Comparison of ENCODE assay signal across 8 cellular contexts in the genomic region with DNA sequence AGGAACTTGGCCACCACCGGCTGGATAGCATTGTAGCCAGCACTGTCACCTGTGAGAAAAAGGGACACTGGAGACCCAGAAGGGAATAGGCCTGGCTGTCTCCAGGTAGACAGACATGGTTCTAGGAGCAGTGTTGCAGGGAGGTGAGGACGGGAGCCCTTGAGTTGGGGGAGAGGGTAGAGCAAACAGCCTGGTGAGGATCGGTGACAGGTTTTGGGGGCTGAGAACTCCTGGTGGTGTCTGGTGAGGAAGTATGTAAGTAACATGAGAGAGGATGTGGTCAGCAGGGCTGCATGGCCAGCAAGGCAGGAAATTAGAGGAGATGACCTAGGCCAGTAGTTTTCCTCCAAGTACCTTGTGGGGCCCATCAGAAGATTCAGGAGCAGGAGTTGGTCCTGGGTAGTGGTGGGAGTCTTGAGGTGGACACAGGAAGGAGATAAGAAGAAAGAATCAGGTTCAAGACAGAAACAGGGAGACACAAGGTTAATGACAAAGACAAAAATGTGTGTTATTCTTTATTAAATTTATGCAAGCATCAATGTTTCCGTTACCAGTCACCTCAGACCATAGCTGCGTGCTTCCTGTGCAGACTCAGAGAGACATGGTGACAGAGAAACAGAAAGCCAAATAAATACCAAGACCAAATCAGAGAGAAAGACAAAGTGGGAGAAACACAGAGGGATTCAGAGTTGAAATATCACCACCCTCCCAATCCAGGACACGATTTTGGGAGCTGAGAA. TPM values are rescaled to one million over a fixed set of nuclear protein-coding genes. Genes with fewer than 3 reads are reported as not detected.
DNase-seq lines count a peak whose midpoint lies in the region; ATAC-seq, FAIRE-seq and TF ChIP-seq lines count a peak whose summit lies in the region.

TSS of gene ARHGAP9 (minus strand) at position 491 of the 740 bp plus-strand sequence. CDS start at position 31, 460 bp downstream.

- H3K4me2 ChIP-seq in OCI-LY3 (ENCODE audit: low read length) (peak within 1 kb of the TSS; percentile 37), K562 (ENCODE audit: insufficient read depth, low read length) (0 out of 2 replicates have a peak within 1 kb of the TSS, but pooled peaks have one; percentile 51)

- no peak within 1 kb of the TSS for H3K4me3 Mint-ChIP-seq in progenitor cell of endocrine pancreas (ENCODE audit: low read depth)

- no TSS peak for BruUV-seq in K562 (replicated peaks; lab: Mats Ljungman, UMichigan)

- WGBS in K562 (ENCODE audit: insufficient coverage, low coverage, missing lambda C conversion rate) = 49% methylated on average over 5 of the region's 6 CpGs
- 31 to 36% (median 33%) methylated on average over 6 of the region's 6 CpGs for WGBS in spleen, 5 donors

- H3K27ac Mint-ChIP-seq in progenitor cell of endocrine pancreas = no peak within 1 kb of the TSS

- intact Hi-C loops in K562 (cut with micrococcal nuclease) = no loop called here
- intact Hi-C loops in spleen (cut with DNase I; ENCODE audit: low total_unique reads) = no loop called here

- H3K4me1 Mint-ChIP-seq in progenitor cell of endocrine pancreas (ENCODE audit: low read depth) = peaks cover 6% of the 10 kb centered on the region

- no peak for TF ChIP-seq RAD21 in K562 (CRISPR knock-in tag; conservative IDR thresholded peaks at IDR 0.05 in 1 of 2, IDR thresholded peaks at IDR 0.05 in 1 of 2)

- H3K9me1 ChIP-seq in K562 (ENCODE audit: control insufficient read depth, insufficient read depth, low read length) = no peaks in the 10 kb centered on the region

- TF ChIP-seq POLR2A in GM19099 (IDR thresholded peaks at IDR 0.05; ENCODE audit: extremely low read depth, insufficient read length, low read depth) = peak; percentile 30
- no peak for TF ChIP-seq POLR2A in K562 (conservative IDR thresholded peaks at IDR 0.05)
- peak in 1 of 3 donors; percentile 41 for TF ChIP-seq POLR2A in spleen (IDR thresholded peaks at IDR 0.05)

- no peaks in the 10 kb centered on the region for H4K20me1 ChIP-seq in OCI-LY3 (ENCODE audit: insufficient read depth, low read length)
- no peaks in the 10 kb centered on the region for H4K20me1 ChIP-seq in K562 (replicated peaks; ENCODE audit: control insufficient read depth, insufficient read depth, low read length)

- no peak for TF ChIP-seq EP300 in K562 (IDR thresholded peaks at IDR 0.05; ENCODE audit: low read length)

- in situ Hi-C loops in K562 (cut with MboI) = no loop called here

- no peaks in the 10 kb centered on the region for H3K9me3 ChIP-seq in OCI-LY3 (ENCODE audit: insufficient read depth, low read length)
- H3K9me3 ChIP-seq in K562 (replicated peaks; ENCODE audit: control insufficient read depth, insufficient read depth, low read depth, low read length) = no peaks in the 10 kb centered on the region
- no peaks in the 10 kb centered on the region for H3K9me3 ChIP-seq in spleen

- no peaks in the 10 kb centered on the region for H3K36me3 ChIP-seq in OCI-LY3 (replicated peaks; ENCODE audit: low read depth, low read length)
- H3K36me3 ChIP-seq in K562 (ENCODE audit: control insufficient read depth, insufficient read depth, low read length) = no peaks in the 10 kb centered on the region
- peaks cover 0 to 18% (median 11%) of the 10 kb centered on the region in 6 donors for H3K36me3 ChIP-seq in spleen

- H2AFZ ChIP-seq in OCI-LY3 (ENCODE audit: low read depth, low read length) (peak within 1 kb of the TSS; percentile 99), K562 (ENCODE audit: low read depth, low read length) (peak within 1 kb of the TSS; percentile 93; the same call in 1 of the 2 replicates)

- POLR2A ChIA-PET in K562 (lab: Yijun Ruan, JAX) = interaction anchor here (0.6 to 2.1 kb wide), 4 partner anchors 10 to 455 kb away, joined by 3 to 6 read pairs (median 4); no protein-coding TSS in a partner anchor

- H3K36me3 Mint-ChIP-seq in progenitor cell of endocrine pancreas (ENCODE audit: insufficient read depth) = no peaks in the 10 kb centered on the region

- no peaks in the 10 kb centered on the region for H3K79me2 ChIP-seq in OCI-LY3 (ENCODE audit: low read length)
- no peaks in the 10 kb centered on the region for H3K79me2 ChIP-seq in K562 (ENCODE audit: control insufficient read depth, insufficient read depth, low read length)

- H3K4me1 ChIP-seq in OCI-LY3 (ENCODE audit: low read length) = peaks cover 33% of the 10 kb centered on the region
- peaks cover 32 to 47% of the 10 kb centered on the region in 2 experiments for H3K4me1 ChIP-seq in K562 (replicated peaks in 1 of 2; ENCODE audit: control insufficient read depth in 2 of 2, insufficient read depth in 2 of 2, low read length in 2 of 2)
- H3K4me1 ChIP-seq in spleen = peaks cover 31 to 92% (median 66%) of the 10 kb centered on the region in 6 donors

- ATAC-seq in K562 = no peak
- no peak for ATAC-seq in GM21737 (IDR thresholded peaks at IDR 0.05; ENCODE audit: unreplicated experiment)

- no peak within 1 kb of the TSS; the same call in 1 of the 2 replicates for H3K9ac ChIP-seq in OCI-LY3 (ENCODE audit: low read length)
- no peak within 1 kb of the TSS; a peak in 1 of 4 replicates for H3K9ac ChIP-seq in K562 (ENCODE audit: insufficient read depth in 1 of 2, low read depth in 2 of 2, low read length in 2 of 2)

- H3K4me3 ChIP-seq in OCI-LY3 (ENCODE audit: low read length) = no peak within 1 kb of the TSS
- no peak within 1 kb of the TSS for H3K4me3 ChIP-seq in K562
- H3K4me3 ChIP-seq in spleen = peak within 1 kb of the TSS in 6 of 8 donors; percentile 46 to 89 (median 65)

- H3K27ac ChIP-seq in OCI-LY3 (ENCODE audit: low read length) (no peak within 1 kb of the TSS), K562 (ENCODE audit: extremely low read depth, low read depth, low read length) (peak within 1 kb of the TSS; percentile 61; the same call in 2 of the 3 replicates), spleen (peak within 1 kb of the TSS; percentile 87 to 96 (median 93))

- H3K27me3 ChIP-seq in OCI-LY3 (ENCODE audit: low read depth, low read length) (no peaks in the 10 kb centered on the region), K562 (ENCODE audit: control insufficient read depth in 2 of 2, insufficient read depth in 2 of 2, low read length in 2 of 2) (no peaks in the 10 kb centered on the region), spleen (replicated peaks in 1 of 7) (peaks cover 0 to 18% (median 0%) of the 10 kb centered on the region in 7 donors)

- CTCF ChIA-PET in K562 (lab: Yijun Ruan, JAX; ENCODE audit: low intra/inter-chr PET ratio) = no interaction called here

- FAIRE-seq in K562 (lab: Jason Lieb, UNC) = no peak

- DNase-seq in K562 (ENCODE audit: extremely low read depth in 1 of 4, low spot score in 3 of 4) (no peak), spleen (peak; percentile 83), amniotic stem cell (lab: John Stamatoyannopoulos, UW) (no peak), NCI-H128 (lab: John Stamatoyannopoulos, UW; ENCODE audit: unreplicated experiment) (no peak), progenitor cell of endocrine pancreas (ENCODE audit: low spot score, unreplicated experiment) (no peak)

- TF ChIP-seq CTCF in OCI-LY3 (IDR thresholded peaks at IDR 0.05; ENCODE audit: low read depth, low read length) = no peak
- no peak for TF ChIP-seq CTCF in K562 (IDR thresholded peaks at IDR 0.05 in 2 of 3, conservative IDR thresholded peaks at IDR 0.05 in 1 of 3; ENCODE audit: insufficient read depth in 2 of 3, low read depth in 1 of 3, low read length in 3 of 3)
- no peak for TF ChIP-seq CTCF in spleen (IDR thresholded peaks at IDR 0.05 in 8 of 11, conservative IDR thresholded peaks at IDR 0.05 in 3 of 11)
- TF ChIP-seq CTCF in progenitor cell of endocrine pancreas (IDR thresholded peaks at IDR 0.05; ENCODE audit: unreplicated experiment) = no peak

- no peaks in the 10 kb centered on the region for H3K9me3 Mint-ChIP-seq in progenitor cell of endocrine pancreas (ENCODE audit: low read depth)

- peaks cover 77% of the 10 kb centered on the region for H3K27me3 Mint-ChIP-seq in progenitor cell of endocrine pancreas

TF ChIP-seq in K562, 482 proteins besides CTCF, POLR2A, EP300 and RAD21 (continues in another document):
- TF ChIP-seq, protein P1, sequence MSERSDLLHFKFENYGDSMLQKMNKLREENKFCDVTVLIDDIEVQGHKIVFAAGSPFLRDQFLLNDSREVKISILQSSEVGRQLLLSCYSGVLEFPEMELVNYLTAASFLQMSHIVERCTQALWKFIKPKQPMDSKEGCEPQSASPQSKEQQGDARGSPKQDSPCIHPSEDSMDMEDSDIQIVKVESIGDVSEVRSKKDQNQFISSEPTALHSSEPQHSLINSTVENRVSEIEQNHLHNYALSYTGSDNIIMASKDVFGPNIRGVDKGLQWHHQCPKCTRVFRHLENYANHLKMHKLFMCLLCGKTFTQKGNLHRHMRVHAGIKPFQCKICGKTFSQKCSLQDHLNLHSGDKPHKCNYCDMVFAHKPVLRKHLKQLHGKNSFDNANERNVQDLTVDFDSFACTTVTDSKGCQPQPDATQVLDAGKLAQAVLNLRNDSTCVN (CRISPR knock-in tag; IDR thresholded peaks at IDR 0.05) = no peak
- peak; percentile 47; the same call in 1 of the 2 replicates for TF ChIP-seq FOXP1 (CRISPR knock-in tag; IDR thresholded peaks at IDR 0.05)
- TF ChIP-seq RFX7 (CRISPR knock-in tag; IDR thresholded peaks at IDR 0.05) = no peak
- TF ChIP-seq, protein P2, sequence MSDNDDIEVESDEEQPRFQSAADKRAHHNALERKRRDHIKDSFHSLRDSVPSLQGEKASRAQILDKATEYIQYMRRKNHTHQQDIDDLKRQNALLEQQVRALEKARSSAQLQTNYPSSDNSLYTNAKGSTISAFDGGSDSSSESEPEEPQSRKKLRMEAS (CRISPR knock-in tag; IDR thresholded peaks at IDR 0.05) = 0 out of 2 replicates have a peak, but pooled peaks have one; percentile 21

RNA-seq across cellular contexts. Expression of gene ARHGAP9, which starts in this region (rescaled TPM):
- 8.4 and 15.8 TPM in 2 replicates for total RNA-seq in K562 (2011; cell fraction: chromatin; rRNA removed; ENCODE audit: low replicate concordance)
- 5.3 and 7.2 TPM in 2 replicates for total RNA-seq in K562 (2011; cell fraction: nucleolus; rRNA removed)
- 7.3 and 8.5 TPM in 2 replicates for total RNA-seq in K562 (2011; cell fraction: nucleoplasm; rRNA removed)
- 3.8 and 4.6 TPM in 2 replicates for total RNA-seq in K562 (2014; rRNA removed)
- total RNA-seq in K562 (2014; rRNA removed; fragmentation: Illumina TruSeq; extraction: Trizol) = 3.1 and 4.2 TPM in 2 replicates
- 5.1 and 5.8 TPM in 2 replicates for total RNA-seq in K562 (2015; rRNA removed; fragmentation: Illumina TruSeq; extraction: Trizol)
- total RNA-seq in K562 (2021) = 5.9 and 6.0 TPM in 2 replicates
- 6.5 and 22.7 TPM in 2 replicates for polyA plus RNA-seq in K562 (2011; rRNA removed)
- 7.6 and 14.0 TPM in 2 replicates for polyA plus RNA-seq in K562 (2011; cell fraction: cytosol; rRNA removed)
- polyA plus RNA-seq in K562 (2011; cell fraction: nucleus; rRNA removed) = 53.3 and 109 TPM in 2 replicates
- 5.2 and 15.6 TPM in 2 replicates for polyA plus RNA-seq in K562 (2012)
- 5.4 and 6.5 TPM in 2 replicates for polyA plus RNA-seq in K562 (2014; fragmentation: Illumina TruSeq; extraction: Trizol)
- polyA plus RNA-seq in K562 (2014; fragmentation: Nextera tagmentation; extraction: Ambion mirVana) = 1 to 10 TPM; 1.5 to 2.0 TPM
- polyA plus RNA-seq in K562 (2014; rRNA removed) = 3.3 and 10.2 TPM in 2 replicates
- 2.8 and 7.2 TPM in 2 replicates for polyA minus RNA-seq in K562 (2011; rRNA and poly(A)+ RNA removed)
- 1.5 and 8.5 TPM in 2 replicates for polyA minus RNA-seq in K562 (2011; cell fraction: cytosol; rRNA and poly(A)+ RNA removed)
- 4.3 and 13.0 TPM in 2 replicates for polyA minus RNA-seq in K562 (2011; cell fraction: nucleus; rRNA and poly(A)+ RNA removed)
- total RNA-seq in spleen = 100 to 1,000 TPM; 148 to 328 (median 226) TPM
- polyA plus RNA-seq in spleen = 100 to 1,000 TPM; 190 to 400 (median 251) TPM
- total RNA-seq in progenitor cell of endocrine pancreas = 2.6 and 2.8 TPM in 2 replicates

Comparison
In these comparisons a context has a peak if more than half of its experiments do, and no peak if none do; other contexts are left out.
1. RNA of gene ARHGAP9 (total RNA-seq): 148 to 328 TPM in spleen; 3.1 to 15.8 TPM in K562 and 2.6 to 2.8 TPM in progenitor cell of endocrine pancreas; every median in the first group is over 4 times any median in the second.
2. H3K4me3 ChIP-seq: peak in spleen (6 of 8); none in OCI-LY3 (single experiment) and K562 (single experiment).